In genomic region chr3:167728631-167729335, GRCh38 we compare ENCODE assay signal across 22 cellular contexts. TPM values are rescaled to one million over a fixed set of nuclear protein-coding genes. Genes with fewer than 3 reads are reported as not detected.
DNase-seq lines count a peak whose midpoint lies in the region; ATAC-seq and TF ChIP-seq lines count a peak whose summit lies in the region.
"Had no signal": no experiment of that assay in that cellular context is flagged by ENCODE, and none has a peak within 500 bp of the region (broad histone marks: within the 10 kb centered on the region; RNA-seq: fewer than 3 reads in every experiment).

No MANE protein-coding gene starts in this region.

- peaks cover 0 to 3% of the 10 kb centered on the region in 2 donors for H3K36me3 Mint-ChIP-seq in activated T-cell treated with anti-CD3 and anti-CD28 coated beads, Interleukin-2, amount 50 U/mL, for 72 hours (ENCODE audit: insufficient read depth in 2 of 2)
- H3K36me3 Mint-ChIP-seq in progenitor cell of endocrine pancreas (ENCODE audit: insufficient read depth), result no peaks in the 10 kb centered on the region

- H3K9me3 Mint-ChIP-seq in activated T-cell treated with anti-CD3 and anti-CD28 coated beads, Interleukin-2, amount 50 U/mL, for 72 hours, result no peaks in the 10 kb centered on the region
- no peaks in the 10 kb centered on the region for H3K9me3 Mint-ChIP-seq in progenitor cell of endocrine pancreas (ENCODE audit: low read depth)
- H3K9me3 Mint-ChIP-seq: T-helper 1 cell treated with Interleukin-12 subunit alpha and Interleukin-12 subunit beta and Interleukin-4 antibody, amounts not matched to agents 30 μg/mL and 1 μg/mL, for 36 hours had no signal

- H3K79me2 ChIP-seq in SK-N-SH (ENCODE audit: insufficient read depth), result peaks cover 100% of the 10 kb centered on the region

- H3K4me3 ChIP-seq in SK-N-SH (ENCODE audit: low read depth in 2 of 2, low read length in 1 of 2), result no peak overlapping the region
- H3K4me3 ChIP-seq: BLaER1 treated with 17β-estradiol and CSF1 and Interleukin-3, amounts not matched to agents 10 nM and 100 nM; MG63; SJCRH30; suprapubic skin had no signal

- no peaks in the 10 kb centered on the region for H3K9me2 ChIP-seq in SK-N-SH

- H3F3A ChIP-seq in SK-N-SH (replicated peaks; ENCODE audit: insufficient read depth), result peaks cover 8% of the 10 kb centered on the region

- no peak overlapping the region for H3K4me3 Mint-ChIP-seq in activated T-cell treated with anti-CD3 and anti-CD28 coated beads, Interleukin-2, amount 50 U/mL, for 72 hours
- H3K4me3 Mint-ChIP-seq in progenitor cell of endocrine pancreas (ENCODE audit: low read depth), result no peak overlapping the region
- H3K4me3 Mint-ChIP-seq: T-helper 1 cell treated with Interleukin-12 subunit alpha and Interleukin-12 subunit beta and Interleukin-4 antibody, amounts not matched to agents 30 μg/mL and 1 μg/mL, for 36 hours had no signal

- H3K27ac Mint-ChIP-seq in activated T-cell treated with anti-CD3 and anti-CD28 coated beads, Interleukin-2, amount 50 U/mL, for 72 hours, result peak overlapping the region; percentile 63
- peak overlapping the region; percentile 23 for H3K27ac Mint-ChIP-seq in progenitor cell of endocrine pancreas
- H3K27ac Mint-ChIP-seq: T-helper 1 cell treated with Interleukin-12 subunit alpha and Interleukin-12 subunit beta and Interleukin-4 antibody, amounts not matched to agents 30 μg/mL and 1 μg/mL, for 36 hours had no signal

- 91% methylated on average over 3 of the region's 3 CpGs for WGBS in SK-N-SH (ENCODE audit: low lambda C conversion rate)

- CTCF ChIA-PET in SK-N-SH (lab: Yijun Ruan, JAX), result interaction anchor here (1.2 kb wide), 1 partner anchor 44 kb away, joined by 3 read pairs; no protein-coding TSS in a partner anchor

- no peak overlapping the region for H3K4me2 ChIP-seq in SK-N-SH

- peaks cover 21% of the 10 kb centered on the region for H3K4me1 ChIP-seq in foreskin keratinocyte
- H3K4me1 ChIP-seq in SK-N-SH (ENCODE audit: control insufficient read depth in 1 of 2, insufficient read depth in 2 of 2, low read depth in 1 of 2, low read length in 1 of 2), result peaks cover 9 to 16% of the 10 kb centered on the region in 2 experiments; a peak in 3 of 4 replicates

- no peak for ATAC-seq in activated T-cell treated with anti-CD3 and anti-CD28 coated beads, Interleukin-2, amount 50 U/mL, for 72 hours (replicated peaks in 1 of 2)
- peak; percentile 26 for ATAC-seq in foreskin keratinocyte

- no peak for TF ChIP-seq RAD21 in SK-N-SH (IDR thresholded peaks at IDR 0.05; ENCODE audit: low read length)

- H2AFZ ChIP-seq in SK-N-SH (ENCODE audit: low read depth), result no peak overlapping the region

- peaks cover 94% of the 10 kb centered on the region for H4K20me1 ChIP-seq in SK-N-SH (ENCODE audit: insufficient read depth)

- no peaks in the 10 kb centered on the region for H3K9me3 ChIP-seq in SK-N-SH
- H3K9me3 ChIP-seq: BLaER1 treated with 17β-estradiol and CSF1 and Interleukin-3, amounts not matched to agents 10 nM and 100 nM; MG63; SJCRH30; suprapubic skin had no signal

- no peak overlapping the region for H3K27ac ChIP-seq in foreskin keratinocyte
- H3K27ac ChIP-seq in SK-N-SH (ENCODE audit: low read depth in 2 of 2, low read length in 1 of 2), result peak overlapping the region in 1 of 2 experiments; percentile 51; a peak in 2 of 4 replicates
- H3K27ac ChIP-seq: BLaER1 treated with 17β-estradiol and CSF1 and Interleukin-3, amounts not matched to agents 10 nM and 100 nM; SJCRH30; suprapubic skin; VCaP had no signal

- peaks cover 3 to 4% of the 10 kb centered on the region in 2 experiments for H3K36me3 ChIP-seq in SK-N-SH (replicated peaks in 1 of 2; ENCODE audit: control insufficient read depth in 1 of 2, insufficient read depth in 2 of 2, low read length in 1 of 2)
- H3K36me3 ChIP-seq: SJCRH30, suprapubic skin had no signal

- POLR2A ChIA-PET in SK-N-SH (lab: Yijun Ruan, JAX), result no interaction called here

- peaks cover 16% of the 10 kb centered on the region for H3K4me1 Mint-ChIP-seq in activated T-cell treated with anti-CD3 and anti-CD28 coated beads, Interleukin-2, amount 50 U/mL, for 72 hours (ENCODE audit: low read depth)
- H3K4me1 Mint-ChIP-seq in progenitor cell of endocrine pancreas (ENCODE audit: low read depth), result peaks cover 40% of the 10 kb centered on the region

- H3K27me3 ChIP-seq in foreskin keratinocyte, result no peaks in the 10 kb centered on the region
- no peaks in the 10 kb centered on the region for H3K27me3 ChIP-seq in SK-N-SH (ENCODE audit: insufficient read depth)
- H3K27me3 ChIP-seq: BLaER1 treated with 17β-estradiol and CSF1 and Interleukin-3, amounts not matched to agents 10 nM and 100 nM; MG63; SJCRH30; suprapubic skin had no signal

- no peaks in the 10 kb centered on the region for H3K27me3 Mint-ChIP-seq in activated T-cell treated with anti-CD3 and anti-CD28 coated beads, Interleukin-2, amount 50 U/mL, for 72 hours (ENCODE audit: low read depth)
- no peaks in the 10 kb centered on the region for H3K27me3 Mint-ChIP-seq in progenitor cell of endocrine pancreas

- H3K9ac ChIP-seq in SK-N-SH, result no peak overlapping the region
- H3K9ac ChIP-seq: BLaER1 treated with 17β-estradiol and CSF1 and Interleukin-3, amounts not matched to agents 10 nM and 100 nM had no signal

- no peak for TF ChIP-seq EP300 in SK-N-SH (IDR thresholded peaks at IDR 0.05; ENCODE audit: borderline replicate concordance in 1 of 2, low read depth in 1 of 2, low read length in 1 of 2)

- no peak for TF ChIP-seq CTCF in foreskin keratinocyte (conservative IDR thresholded peaks at IDR 0.05)
- TF ChIP-seq CTCF in progenitor cell of endocrine pancreas (IDR thresholded peaks at IDR 0.05; ENCODE audit: unreplicated experiment), result no peak
- no peak for TF ChIP-seq CTCF in SK-N-SH (IDR thresholded peaks at IDR 0.05)

- no peak for DNase-seq in activated T-cell treated with anti-CD3 and anti-CD28 coated beads, Interleukin-2, amount 50 U/mL, for 72 hours
- no peak for DNase-seq in activated T-cell treated with anti-CD3 and anti-CD28 coated beads for 4 hours
- DNase-seq in OCI-M1 (lab: John Stamatoyannopoulos, UW), result peak; percentile 53
- DNase-seq in foreskin keratinocyte, result no peak
- no peak for DNase-seq in progenitor cell of endocrine pancreas (ENCODE audit: low spot score, unreplicated experiment)
- DNase-seq in SK-N-SH, result no peak
- DNase-seq in stimulated activated CD4-positive, alpha-beta T cell treated with anti-CD3 and anti-CD28 coated beads, Interleukin-12 subunit alpha, Interleukin-12 subunit beta, amount 100 ng/mL, for 4 hours, result no peak
- DNase-seq in nucleus accumbens (lab: John Stamatoyannopoulos, UW), result no peak
- DNase-seq: ACHN; activated CD4-positive, alpha-beta T cell treated with anti-CD3 and anti-CD28 coated beads, Interleukin-2, amount 50 U/mL, for 4 hours; activated naive CD4-positive, alpha-beta T cell treated with Interleukin-2 at 50 U/mL for 16 hours; amygdala; DMS 273 treated with DMSO at 0.1 percent for 48 hours; effector CD8-positive, alpha-beta T cell; NCI-H1436 treated with DMSO at 0.1 percent for 48 hours; NCI-H2171 treated with DMSO at 0.1 percent for 48 hours; SJCRH30 had no signal

TF ChIP-seq in SK-N-SH, 30 proteins besides CTCF, POLR2A, EP300 and RAD21:
- TF ChIP-seq RXRA (IDR thresholded peaks at IDR 0.05; ENCODE audit: borderline replicate concordance, low read depth), result no peak

RNA-seq across cellular contexts. Expression of gene PDCD10, which starts 5.9 kb away (rescaled TPM):
- total RNA-seq in activated T-cell treated with anti-CD3 and anti-CD28 coated beads, Interleukin-2, amount 50 U/mL, for 72 hours, result 10 to 100 TPM; 46.8 to 63.3 TPM
- 82.7 and 83.5 TPM in 2 replicates for total RNA-seq in foreskin keratinocyte
- polyA plus RNA-seq in foreskin keratinocyte, result 68.2 and 83.4 TPM in 2 replicates
- total RNA-seq in progenitor cell of endocrine pancreas, result 45.7 and 48.6 TPM in 2 replicates
- 29.0 and 41.1 TPM in 2 replicates for polyA plus RNA-seq in SK-N-SH (2012; rRNA removed)
- polyA plus RNA-seq in SK-N-SH (2012; cell fraction: cytosol; rRNA removed), result 53.5 and 77.6 TPM in 2 replicates
- 10.1 and 20.7 TPM in 2 replicates for polyA plus RNA-seq in SK-N-SH (2012; cell fraction: nucleus; rRNA removed)

RNA-seq across cellular contexts. Expression of gene SERPINI1, which starts 6.7 kb away (rescaled TPM):
- 1 to 10 TPM; 3.7 to 3.9 TPM for total RNA-seq in activated T-cell treated with anti-CD3 and anti-CD28 coated beads, Interleukin-2, amount 50 U/mL, for 72 hours
- 3.0 and 4.1 TPM in 2 replicates for total RNA-seq in foreskin keratinocyte
- 2.4 and 3.4 TPM in 2 replicates for polyA plus RNA-seq in foreskin keratinocyte
- 10.7 and 11.7 TPM in 2 replicates for total RNA-seq in progenitor cell of endocrine pancreas
- 1.9 and 2.1 TPM in 2 replicates for polyA plus RNA-seq in SK-N-SH (2012; rRNA removed)
- polyA plus RNA-seq in SK-N-SH (2012; cell fraction: cytosol; rRNA removed), result 2.5 and 2.8 TPM in 2 replicates
- polyA plus RNA-seq in SK-N-SH (2012; cell fraction: nucleus; rRNA removed), result 0.47 and 1.4 TPM in 2 replicates
